In the genomic region with DNA sequence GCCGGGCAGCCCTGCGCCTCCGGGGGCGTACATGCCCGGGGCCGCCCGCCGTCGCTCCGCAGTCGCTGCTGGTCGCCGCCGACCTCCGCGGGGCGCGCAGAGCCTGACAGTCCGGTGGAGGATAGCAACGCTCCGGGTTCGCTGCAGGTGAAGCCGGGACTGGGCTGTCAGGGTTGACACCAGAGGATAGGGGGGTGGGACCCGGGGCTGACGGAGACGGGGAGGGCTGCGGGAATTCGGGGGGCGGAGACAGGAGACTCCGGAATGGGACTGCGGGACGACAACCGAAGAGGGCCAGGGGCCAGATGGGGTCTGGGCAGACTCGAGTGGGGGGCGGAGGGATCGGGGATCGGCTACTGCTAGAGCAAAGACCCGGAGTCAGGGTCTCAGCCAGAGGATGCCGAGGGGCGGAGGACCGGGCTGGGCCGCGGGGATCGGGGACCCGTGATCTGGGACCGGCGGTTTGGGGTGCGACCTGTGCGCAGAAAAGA, we compare ENCODE assay signal across 8 cellular contexts. TPM values are rescaled to one million over a fixed set of nuclear protein-coding genes. Genes with fewer than 3 reads are reported as not detected.
DNase-seq lines count a peak whose midpoint lies in the region; ATAC-seq lines count a peak whose summit lies in the region.

No MANE protein-coding gene starts in this region.

- no peaks in the 10 kb centered on the region for H3K27me3 Mint-ChIP-seq in central memory CD8-positive, alpha-beta T cell

- intact Hi-C loops in left colon (cut with DNase I, micrococcal nuclease) = no loop called here

- peak; percentile 9 to 24 for DNase-seq in activated CD8-positive, alpha-beta memory T cell treated with anti-CD3 and anti-CD28 coated beads for 1 hour (ENCODE audit: extremely low read depth in 1 of 2, low read depth in 1 of 2)
- no peak for DNase-seq in activated CD8-positive, alpha-beta memory T cell treated with anti-CD3 and anti-CD28 coated beads for 24 hours
- peak; percentile 23 for DNase-seq in SW480 (ENCODE audit: low spot score)
- DNase-seq in central memory CD8-positive, alpha-beta T cell (ENCODE audit: low spot score in 2 of 2) = peak in 1 of 2 donors; percentile 14
- DNase-seq in left colon = peak in 1 of 2 donors; percentile 72
- DNase-seq in stimulated activated effector memory CD8-positive, alpha-beta T cell treated with anti-CD3 and anti-CD28 coated beads, Interleukin-12 subunit alpha, Interleukin-12 subunit beta, amount 100 ng/mL, for 72 hours (ENCODE audit: low spot score in 2 of 2) = peak in 1 of 2 donors; percentile 33
- no peak for DNase-seq in KG1 (lab: John Stamatoyannopoulos, UW)

- peak; percentile 3 for ATAC-seq in HG03060 (IDR thresholded peaks at IDR 0.05; ENCODE audit: low read depth, unreplicated experiment)
- ATAC-seq in central memory CD8-positive, alpha-beta T cell (replicated peaks; ENCODE audit: extremely low read depth, poor library complexity, severe bottlenecking) = peak; percentile 10
- peak; percentile 12 for ATAC-seq in left colon
- peak; percentile 6 for ATAC-seq in stimulated activated effector memory CD8-positive, alpha-beta T cell treated with anti-CD3 and anti-CD28 coated beads, Interleukin-12 subunit alpha, Interleukin-12 subunit beta, amount 100 ng/mL, for 72 hours

- H3K9me3 Mint-ChIP-seq in central memory CD8-positive, alpha-beta T cell = no peaks in the 10 kb centered on the region
- H3K9me3 Mint-ChIP-seq in stimulated activated effector memory CD8-positive, alpha-beta T cell treated with anti-CD3 and anti-CD28 coated beads, Interleukin-12 subunit alpha, Interleukin-12 subunit beta, amount 100 ng/mL, for 72 hours = no peaks in the 10 kb centered on the region

- peaks cover 55% of the 10 kb centered on the region for H3K4me1 Mint-ChIP-seq in central memory CD8-positive, alpha-beta T cell
- H3K4me1 Mint-ChIP-seq in stimulated activated effector memory CD8-positive, alpha-beta T cell treated with anti-CD3 and anti-CD28 coated beads, Interleukin-12 subunit alpha, Interleukin-12 subunit beta, amount 100 ng/mL, for 72 hours = peaks cover 51% of the 10 kb centered on the region

- H3K27ac Mint-ChIP-seq in central memory CD8-positive, alpha-beta T cell (ENCODE audit: low read depth) = peak overlapping the region; percentile 87
- peak overlapping the region; percentile 85 for H3K27ac Mint-ChIP-seq in stimulated activated effector memory CD8-positive, alpha-beta T cell treated with anti-CD3 and anti-CD28 coated beads, Interleukin-12 subunit alpha, Interleukin-12 subunit beta, amount 100 ng/mL, for 72 hours

- peak overlapping the region; percentile 96 for H3K4me3 Mint-ChIP-seq in central memory CD8-positive, alpha-beta T cell
- peak overlapping the region; percentile 93 for H3K4me3 Mint-ChIP-seq in stimulated activated effector memory CD8-positive, alpha-beta T cell treated with anti-CD3 and anti-CD28 coated beads, Interleukin-12 subunit alpha, Interleukin-12 subunit beta, amount 100 ng/mL, for 72 hours

- peaks cover 41% of the 10 kb centered on the region for H3K36me3 Mint-ChIP-seq in central memory CD8-positive, alpha-beta T cell (ENCODE audit: insufficient read depth)
- H3K36me3 Mint-ChIP-seq in stimulated activated effector memory CD8-positive, alpha-beta T cell treated with anti-CD3 and anti-CD28 coated beads, Interleukin-12 subunit alpha, Interleukin-12 subunit beta, amount 100 ng/mL, for 72 hours = peaks cover 68% of the 10 kb centered on the region

RNA-seq across cellular contexts. Expression of gene TMEM127, which starts 0.4 kb away (rescaled TPM):
- total RNA-seq in left colon = 100 to 1,000 TPM in 1 of 2 donors, 10 to 100 TPM in 1; 86.2 to 111 TPM

RNA-seq across cellular contexts. Expression of gene CIAO1, which starts 0.6 kb away (rescaled TPM):
- 10 to 100 TPM; 61.7 to 68.8 TPM for total RNA-seq in left colon

RNA-seq across cellular contexts. Expression of gene SNRNP200, which starts 40.0 kb away (rescaled TPM):
- total RNA-seq in left colon = 10 to 100 TPM; 84.8 to 94.7 TPM

RNA-seq across cellular contexts. Expression of gene STARD7, which starts 56.8 kb away (rescaled TPM):
- 100 to 1,000 TPM; 125 to 127 TPM for total RNA-seq in left colon

RNA-seq across cellular contexts. Expression of gene ITPRIPL1, which starts 59.7 kb away (rescaled TPM):
- under 1 TPM; 0.58 to 0.92 TPM for total RNA-seq in left colon

Comparison
In these comparisons a context has a peak if more than half of its experiments do, and no peak if none do; other contexts are left out.
1. DNase-seq: peak in activated CD8-positive, alpha-beta memory T cell treated with anti-CD3 and anti-CD28 coated beads for 1 hour (2 of 2) and SW480 (single experiment); none in activated CD8-positive, alpha-beta memory T cell treated with anti-CD3 and anti-CD28 coated beads for 24 hours (single experiment) and KG1 (single experiment).
2. Peak in every context shown above with its lines, with median percentiles within 50 percentile points of each other: ATAC-seq.